8 cellular contexts compared by ENCODE assay signal in genomic region chr17:62064791-62065563, GRCh38. TPM values are rescaled to one million over a fixed set of nuclear protein-coding genes. Genes with fewer than 3 reads are reported as not detected.
DNase-seq lines count a peak whose midpoint lies in the region; ATAC-seq and TF ChIP-seq lines count a peak whose summit lies in the region.

TSS of gene MED13 (minus strand) at chr17:62065278. CDS start at chr17:62065205, 73 bp downstream.

- no peak for TF ChIP-seq POLR2A in transverse colon (IDR thresholded peaks at IDR 0.05)

- H3K27me3 ChIP-seq in cardiac muscle cell: no peaks in the 10 kb centered on the region
- no peaks in the 10 kb centered on the region for H3K27me3 ChIP-seq in trophoblast cell (ENCODE audit: insufficient read depth, low read length)
- H3K27me3 ChIP-seq in transverse colon: no peaks in the 10 kb centered on the region

- in situ Hi-C loops in transverse colon (cut with MboI; ENCODE audit: low pct_ligation_motif_present in 1 of 4, low pct_unique_long_range_greater_than_20kb in 1 of 4, low sequenced_read_pairs in 3 of 4): loop anchor here in 1 of 4 donors (10.0 kb wide), 2 partner anchors 130 to 200 kb away; partner anchors contain the start of gene BRIP1

- H2BK5ac ChIP-seq in trophoblast cell (ENCODE audit: low read depth, low read length, poor library complexity): peak within 1 kb of the TSS; percentile 99

- H3K4me1 ChIP-seq in cardiac muscle cell (ENCODE audit: low read depth) (peaks cover 21% of the 10 kb centered on the region), trophoblast cell (ENCODE audit: control insufficient read depth in 1 of 2, insufficient read depth in 2 of 2, low read length in 2 of 2) (no peaks in the 10 kb centered on the region), transverse colon (peaks cover 3 to 41% (median 29%) of the 10 kb centered on the region in 4 donors)

- H3K79me2 ChIP-seq in trophoblast cell (ENCODE audit: control insufficient read depth, insufficient read depth, low read length, poor library complexity): peaks cover 20% of the 10 kb centered on the region

- no CpG with 5 or more reads among the region's 79 CpGs for WGBS in trophoblast cell (ENCODE audit: extremely low coverage, insufficient coverage, insufficient read length)
- WGBS in transverse colon (ENCODE audit: low coverage in 1 of 2), 2 donors: 1% methylated on average over 24 to 66 of the region's 79 CpGs

- H3K4me3 ChIP-seq in cardiac muscle cell (peak within 1 kb of the TSS; percentile 96), trophoblast cell (ENCODE audit: low read depth, low read length) (peak within 1 kb of the TSS; percentile 95), transverse colon (peak within 1 kb of the TSS; percentile 95 to 99 (median 99))

- peak; percentile 1 for ATAC-seq in HG03565 (IDR thresholded peaks at IDR 0.05; ENCODE audit: unreplicated experiment)

- H4K12ac ChIP-seq in trophoblast cell (ENCODE audit: low read depth, low read length): peak within 1 kb of the TSS; percentile 95

- TF ChIP-seq EP300 in transverse colon (IDR thresholded peaks at IDR 0.05; ENCODE audit: low read depth): no peak

- peak within 1 kb of the TSS; percentile 96 for H3K4ac ChIP-seq in trophoblast cell (ENCODE audit: low read depth, low read length)

- H3K18ac ChIP-seq in trophoblast cell (ENCODE audit: low read length): peak within 1 kb of the TSS; percentile 99

- H3K9me3 ChIP-seq in cardiac muscle cell (ENCODE audit: low read depth) (no peaks in the 10 kb centered on the region), trophoblast cell (ENCODE audit: insufficient read depth, low read depth, low read length) (no peaks in the 10 kb centered on the region), transverse colon (no peaks in the 10 kb centered on the region)

- no peak within 1 kb of the TSS for H3K23ac ChIP-seq in trophoblast cell (ENCODE audit: low read length)

- TF ChIP-seq CTCF in cardiac muscle cell (IDR thresholded peaks at IDR 0.05; ENCODE audit: low read depth, low read length): no peak
- no peak for TF ChIP-seq CTCF in transverse colon (IDR thresholded peaks at IDR 0.05)

- H3K27ac ChIP-seq in cardiac muscle cell: peak within 1 kb of the TSS; percentile 98
- H3K27ac ChIP-seq in trophoblast cell (ENCODE audit: low read depth, low read length): peak within 1 kb of the TSS; percentile 96
- H3K27ac ChIP-seq in transverse colon: peak within 1 kb of the TSS; percentile 99 to 100 (median 100)

- H3K36me3 ChIP-seq in cardiac muscle cell (peaks cover 10% of the 10 kb centered on the region), trophoblast cell (ENCODE audit: control insufficient read depth in 1 of 2, insufficient read depth in 2 of 2, low read length in 2 of 2) (peaks cover 7% of the 10 kb centered on the region in 2 experiments), transverse colon (peaks cover 0 to 8% (median 0%) of the 10 kb centered on the region in 4 donors)

- peak within 1 kb of the TSS; percentile 22 for H2BK12ac ChIP-seq in trophoblast cell (ENCODE audit: low read length)

- intact Hi-C loops in transverse colon (cut with DNase I; ENCODE audit: low total_unique reads): loop anchor here (2.0 kb wide), 1 partner anchor 136 kb away; no protein-coding TSS in a partner anchor

- peaks cover 11% of the 10 kb centered on the region for H3K79me1 ChIP-seq in trophoblast cell (ENCODE audit: low read length)

- peak within 1 kb of the TSS; percentile 64 for H2AK5ac ChIP-seq in trophoblast cell (ENCODE audit: low read length)

- peak within 1 kb of the TSS; percentile 88 for H2BK120ac ChIP-seq in trophoblast cell (ENCODE audit: insufficient read depth, low read length, poor library complexity)

- peak within 1 kb of the TSS; percentile 96 for H3K9ac ChIP-seq in trophoblast cell (ENCODE audit: low read length)

- peak within 1 kb of the TSS; percentile 70 for H3K4me2 ChIP-seq in trophoblast cell (ENCODE audit: low read length)

- DNase-seq in NCI-H2081 (lab: John Stamatoyannopoulos, UW) (peak; percentile 38 to 43), NCI-H2081 treated with DMSO at 0.1 percent for 48 hours (lab: John Stamatoyannopoulos, UW) (no peak), T follicular helper cell (ENCODE audit: low read depth) (peak; percentile 46), cardiac muscle cell (ENCODE audit: low read depth in 1 of 2, low spot score in 1 of 2) (peak; percentile 44 to 78), trophoblast cell (peak; percentile 16 to 59), transverse colon (peak; percentile 71)
- DNase-seq in activated naive CD8-positive, alpha-beta T cell treated with anti-CD3 and anti-CD28 coated beads, Interleukin-2, amount 50 U/mL, for 16 hours (ENCODE audit: low read depth, low spot score): peak; percentile 4

- H3K14ac ChIP-seq in trophoblast cell (ENCODE audit: low read length): peak within 1 kb of the TSS; percentile 99

- peak within 1 kb of the TSS; percentile 92 for H4K91ac ChIP-seq in trophoblast cell (ENCODE audit: low read depth, low read length)

- peak within 1 kb of the TSS; percentile 99 for H2AFZ ChIP-seq in trophoblast cell (ENCODE audit: insufficient read depth, low read length, poor library complexity)

- peak within 1 kb of the TSS; percentile 99 for H4K8ac ChIP-seq in trophoblast cell (ENCODE audit: low read depth, low read length)

RNA-seq across cellular contexts. Expression of gene MED13, which starts in this region (rescaled TPM):
- 12.5 and 26.9 TPM in 2 replicates for total RNA-seq in cardiac muscle cell
- 3.3 and 5.0 TPM in 2 replicates for polyA plus RNA-seq in cardiac muscle cell
- 93.8 and 101 TPM in 2 replicates for polyA plus RNA-seq in trophoblast cell (2013)
- 100 to 1,000 TPM in 3 of 4 donors, 10 to 100 TPM in 1; 75.0 to 131 (median 105) TPM for total RNA-seq in transverse colon
